Comparison of ENCODE assay signal across 11 cellular contexts in the genomic region with DNA sequence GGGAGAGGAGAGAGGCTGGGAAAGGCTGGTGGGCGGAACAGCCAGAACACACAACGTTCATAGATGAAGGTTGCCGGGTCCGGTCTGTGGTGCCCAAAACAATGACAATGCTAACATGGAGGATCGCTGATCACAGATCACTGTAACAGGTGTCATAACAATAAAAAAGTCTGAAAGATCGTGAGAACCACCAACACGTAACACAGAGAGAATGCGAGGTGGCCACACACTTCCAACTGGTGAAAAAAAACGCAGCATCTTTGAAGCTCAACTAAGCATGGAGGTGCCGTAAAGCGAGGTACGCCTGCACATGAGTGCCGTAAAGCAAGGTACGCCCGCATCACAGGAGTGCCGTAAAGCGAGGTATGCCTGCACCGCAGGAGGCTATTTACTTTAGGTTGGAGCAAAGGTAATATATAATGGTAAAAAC. TPM values are rescaled to one million over a fixed set of nuclear protein-coding genes. Genes with fewer than 3 reads are reported as not detected.
A peak's percentile ranks its signal among the peaks of the same experiment; 100 is the strongest.
DNase-seq lines count a peak whose midpoint lies in the region; ATAC-seq and TF ChIP-seq lines count a peak whose summit lies in the region.
"Had no signal": no experiment of that assay in that cellular context is flagged by ENCODE, and none has a peak within 500 bp of the region (broad histone marks: within the 10 kb centered on the region; RNA-seq: fewer than 3 reads in every experiment).

No MANE protein-coding gene starts in this region.

- H3K27ac Mint-ChIP-seq in CD8-positive, alpha-beta memory T cell: peak overlapping the region in 1 of 8 donors; percentile 44
- no peak overlapping the region for H3K27ac Mint-ChIP-seq in activated T-helper 17 cell treated with anti-CD3 and anti-CD28 coated beads, Interleukin-2, amount 50 U/mL, for 72 hours

- no peaks in the 10 kb centered on the region for H3K27me3 Mint-ChIP-seq in CD8-positive, alpha-beta memory T cell
- no peaks in the 10 kb centered on the region for H3K27me3 Mint-ChIP-seq in activated T-helper 17 cell treated with anti-CD3 and anti-CD28 coated beads, Interleukin-2, amount 50 U/mL, for 72 hours

- no peak overlapping the region for H3K4me3 ChIP-seq in CD8-positive, alpha-beta memory T cell (ENCODE audit: low read length)
- H3K4me3 ChIP-seq in mucosa of rectum (ENCODE audit: low read length in 2 of 2) (peak overlapping the region; percentile 54 to 70), sigmoid colon (no peak overlapping the region)

- no peaks in the 10 kb centered on the region for H3K9me3 Mint-ChIP-seq in CD8-positive, alpha-beta memory T cell
- H3K9me3 Mint-ChIP-seq in activated T-helper 17 cell treated with anti-CD3 and anti-CD28 coated beads, Interleukin-2, amount 50 U/mL, for 72 hours: no peaks in the 10 kb centered on the region

- peak overlapping the region in 4 of 7 donors; percentile 6 to 42 (median 26) for H3K4me3 Mint-ChIP-seq in CD8-positive, alpha-beta memory T cell
- H3K4me3 Mint-ChIP-seq in activated T-helper 17 cell treated with anti-CD3 and anti-CD28 coated beads, Interleukin-2, amount 50 U/mL, for 72 hours: peak overlapping the region; percentile 23

- no peaks in the 10 kb centered on the region for H3K36me3 ChIP-seq in CD8-positive, alpha-beta memory T cell (ENCODE audit: insufficient read depth, low read length)
- H3K36me3 ChIP-seq in mucosa of rectum (ENCODE audit: control insufficient read depth in 2 of 2, insufficient read depth in 2 of 2, low read length in 2 of 2): no peaks in the 10 kb centered on the region
- H3K36me3 ChIP-seq in sigmoid colon: no peaks in the 10 kb centered on the region

- POLR2A ChIA-PET in CD8-positive, alpha-beta memory T cell (lab: Charles Lee): no interaction called here

- TF ChIP-seq POLR2A in sigmoid colon (IDR thresholded peaks at IDR 0.05): no peak

- no peak for TF ChIP-seq CTCF in sigmoid colon (IDR thresholded peaks at IDR 0.05)
- TF ChIP-seq CTCF in omental fat pad (IDR thresholded peaks at IDR 0.05): no peak

- no peaks in the 10 kb centered on the region for H3K9me3 ChIP-seq in CD8-positive, alpha-beta memory T cell (ENCODE audit: low read length)
- H3K9me3 ChIP-seq in mucosa of rectum (ENCODE audit: control insufficient read depth in 2 of 2, low read length in 2 of 2): no peaks in the 10 kb centered on the region
- no peaks in the 10 kb centered on the region for H3K9me3 ChIP-seq in sigmoid colon

- no peak overlapping the region for H3K27ac ChIP-seq in CD8-positive, alpha-beta memory T cell (ENCODE audit: low read depth, low read length)
- H3K27ac ChIP-seq in mucosa of rectum (ENCODE audit: low read depth in 2 of 2, low read length in 2 of 2) (no peak overlapping the region), sigmoid colon (no peak overlapping the region)

- CTCF ChIA-PET in CD8-positive, alpha-beta memory T cell (lab: Charles Lee): no interaction called here

- no peaks in the 10 kb centered on the region for H3K36me3 Mint-ChIP-seq in CD8-positive, alpha-beta memory T cell
- H3K36me3 Mint-ChIP-seq in activated T-helper 17 cell treated with anti-CD3 and anti-CD28 coated beads, Interleukin-2, amount 50 U/mL, for 72 hours (ENCODE audit: low read depth): no peaks in the 10 kb centered on the region

- peak in 1 of 5 donors; percentile 22 for DNase-seq in CD8-positive, alpha-beta memory T cell
- DNase-seq in NCI-H1092 (lab: John Stamatoyannopoulos, UW) (peak; percentile 75), sigmoid colon (no peak), mesenteric fat pad (ENCODE audit: low spot score) (no peak), omental fat pad (ENCODE audit: low spot score) (no peak)
- DNase-seq: H7, mammary epithelial cell, NCI-H1436 had no signal

- H3K9ac ChIP-seq in mucosa of rectum (ENCODE audit: low read depth in 1 of 2, low read length in 2 of 2): no peak overlapping the region

- no peaks in the 10 kb centered on the region for H3K27me3 ChIP-seq in CD8-positive, alpha-beta memory T cell (ENCODE audit: insufficient read depth, low read length, poor library complexity, severe bottlenecking)
- H3K27me3 ChIP-seq in mucosa of rectum (ENCODE audit: control insufficient read depth in 2 of 2, insufficient read depth in 2 of 2, low read length in 2 of 2) (no peaks in the 10 kb centered on the region), sigmoid colon (no peaks in the 10 kb centered on the region)

- no peaks in the 10 kb centered on the region for H3K4me1 Mint-ChIP-seq in CD8-positive, alpha-beta memory T cell
- H3K4me1 Mint-ChIP-seq in activated T-helper 17 cell treated with anti-CD3 and anti-CD28 coated beads, Interleukin-2, amount 50 U/mL, for 72 hours: no peaks in the 10 kb centered on the region

- no peak for TF ChIP-seq EP300 in sigmoid colon (IDR thresholded peaks at IDR 0.05)

- H3K4me1 ChIP-seq in CD8-positive, alpha-beta memory T cell (ENCODE audit: insufficient read depth, low read length): no peaks in the 10 kb centered on the region
- H3K4me1 ChIP-seq in mucosa of rectum (ENCODE audit: control insufficient read depth in 2 of 2, insufficient read depth in 2 of 2, low read length in 2 of 2) (peaks cover 0 to 3% of the 10 kb centered on the region in 2 donors), sigmoid colon (peaks cover 0 to 12% (median 10%) of the 10 kb centered on the region in 4 donors)

- intact Hi-C loops in sigmoid colon (cut with DNase I): no loop called here

- no peak for ATAC-seq in activated T-helper 17 cell treated with anti-CD3 and anti-CD28 coated beads, Interleukin-2, amount 50 U/mL, for 72 hours (replicated peaks)
- ATAC-seq in HG03039 (IDR thresholded peaks at IDR 0.05; ENCODE audit: unreplicated experiment): no peak
- ATAC-seq in omental fat pad (ENCODE audit: low FRiP score): no peak

- 26 to 81% methylated on average over 18 of the region's 18 CpGs for WGBS in sigmoid colon, 2 donors

RNA-seq across cellular contexts. Expression of a gene that starts 42.3 kb away (rescaled TPM):
- 10 to 100 TPM; 60.4 to 60.8 TPM for total RNA-seq in CD8-positive, alpha-beta memory T cell
- polyA plus RNA-seq in CD8-positive, alpha-beta memory T cell: 26.9 TPM
- 10 to 100 TPM; 71.4 to 87.2 TPM for total RNA-seq in activated T-helper 17 cell treated with anti-CD3 and anti-CD28 coated beads, Interleukin-2, amount 50 U/mL, for 72 hours
- total RNA-seq in sigmoid colon: 10 to 100 TPM; 30.4 to 94.2 (median 46.5) TPM
- 100 to 1,000 TPM in 1 of 3 donors, 10 to 100 TPM in 2; 79.3 to 146 (median 80.0) TPM for polyA plus RNA-seq in sigmoid colon
- total RNA-seq in mesenteric fat pad: 103 TPM
- total RNA-seq in omental fat pad: 10 to 100 TPM; 51.1 to 92.1 (median 75.8) TPM

Comparison
In these comparisons a context has a peak if more than half of its experiments do, and no peak if none do; other contexts are left out.
1. H3K4me3 ChIP-seq: peak in mucosa of rectum (2 of 2); none in CD8-positive, alpha-beta memory T cell (single experiment) and sigmoid colon (0 of 4).